ENCODE assay signal across 22 cellular contexts in the genomic region with DNA sequence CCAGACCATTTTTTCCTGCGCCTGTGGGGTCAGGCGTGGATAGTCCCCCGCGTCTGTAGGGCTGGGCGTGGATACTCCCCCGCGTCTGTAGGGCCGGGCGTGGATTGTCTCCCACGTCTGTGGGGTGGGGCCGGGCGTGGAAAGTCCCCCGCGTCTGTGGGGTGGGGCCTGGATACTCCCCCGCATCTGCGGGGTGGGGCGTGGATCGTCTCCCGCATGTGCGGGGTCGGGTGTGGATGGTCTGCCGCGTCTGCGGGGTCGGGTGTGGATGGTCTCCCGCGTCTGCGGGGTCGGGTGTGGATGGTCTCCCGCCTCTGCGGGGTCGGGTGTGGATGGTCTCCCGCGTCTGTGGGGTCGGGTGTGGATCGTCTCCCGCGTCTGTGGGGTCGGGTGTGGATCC. TPM values are rescaled to one million over a fixed set of nuclear protein-coding genes. Genes with fewer than 3 reads are reported as not detected.
DNase-seq lines count a peak whose midpoint lies in the region; ATAC-seq, FAIRE-seq and TF ChIP-seq lines count a peak whose summit lies in the region.
"Had no signal": no experiment of that assay in that cellular context is flagged by ENCODE, and none has a peak within 500 bp of the region (broad histone marks: within the 10 kb centered on the region; RNA-seq: fewer than 3 reads in every experiment).

No MANE protein-coding gene starts in this region.

- H3K4me1 Mint-ChIP-seq in CD4-positive, CD25-positive, alpha-beta regulatory T cell, result peaks cover 0 to 43% (median 19%) of the 10 kb centered on the region in 4 donors
- peaks cover 6% of the 10 kb centered on the region for H3K4me1 Mint-ChIP-seq in GM23338
- peaks cover 42% of the 10 kb centered on the region for H3K4me1 Mint-ChIP-seq in activated naive CD8-positive, alpha-beta T cell treated with anti-CD3 and anti-CD28 coated beads, Interleukin-2, amount 50 U/mL, for 24 hours
- peaks cover 25% of the 10 kb centered on the region for H3K4me1 Mint-ChIP-seq in nephron progenitor cell

- peaks cover 3% of the 10 kb centered on the region for H3K36me3 Mint-ChIP-seq in CD4-positive, CD25-positive, alpha-beta regulatory T cell
- H3K36me3 Mint-ChIP-seq in GM23338 (ENCODE audit: low read depth) (peaks cover 8% of the 10 kb centered on the region), nephron progenitor cell (ENCODE audit: low read depth) (peaks cover 4% of the 10 kb centered on the region)
- peaks cover 7% of the 10 kb centered on the region for H3K36me3 Mint-ChIP-seq in activated naive CD8-positive, alpha-beta T cell treated with anti-CD3 and anti-CD28 coated beads, Interleukin-2, amount 50 U/mL, for 24 hours (ENCODE audit: low read depth)

- H3K4me3 ChIP-seq in CD4-positive, CD25-positive, alpha-beta regulatory T cell (ENCODE audit: low read depth, low read length), result no peak overlapping the region
- H3K4me3 ChIP-seq in GM23338 (no peak overlapping the region), kidney (ENCODE audit: low read length in 2 of 2) (no peak overlapping the region), mucosa of descending colon (no peak overlapping the region)

- no peak overlapping the region for H3K9ac ChIP-seq in kidney (ENCODE audit: low read length in 2 of 2)

- no peak for TF ChIP-seq CTCF in GM23338 (conservative IDR thresholded peaks at IDR 0.05; ENCODE audit: low read depth in 2 of 2)
- TF ChIP-seq CTCF in nephron progenitor cell (IDR thresholded peaks at IDR 0.05), result no peak
- no peak for TF ChIP-seq CTCF in kidney (IDR thresholded peaks at IDR 0.05; ENCODE audit: borderline replicate concordance, extremely low read depth, insufficient read depth)
- TF ChIP-seq CTCF in mucosa of descending colon (IDR thresholded peaks at IDR 0.05), result no peak

- H3K9me3 ChIP-seq in CD4-positive, CD25-positive, alpha-beta regulatory T cell (ENCODE audit: control insufficient read depth in 2 of 2, low read length in 2 of 2), result no peaks in the 10 kb centered on the region
- H3K9me3 ChIP-seq in kidney (ENCODE audit: control insufficient read depth in 1 of 2, low read length in 2 of 2), result no peaks in the 10 kb centered on the region
- no peaks in the 10 kb centered on the region for H3K9me3 ChIP-seq in mucosa of descending colon

- no peaks in the 10 kb centered on the region for H3K9me2 ChIP-seq in GM23338 (ENCODE audit: insufficient read depth)

- H3K27me3 Mint-ChIP-seq in CD4-positive, CD25-positive, alpha-beta regulatory T cell, result peaks cover 5% of the 10 kb centered on the region
- peaks cover 27% of the 10 kb centered on the region for H3K27me3 Mint-ChIP-seq in GM23338 (ENCODE audit: insufficient read depth, low read depth, poor library complexity)
- H3K27me3 Mint-ChIP-seq in activated naive CD8-positive, alpha-beta T cell treated with anti-CD3 and anti-CD28 coated beads, Interleukin-2, amount 50 U/mL, for 24 hours, result no peaks in the 10 kb centered on the region
- H3K27me3 Mint-ChIP-seq in nephron progenitor cell (ENCODE audit: low read depth, poor library complexity), result peaks cover 8% of the 10 kb centered on the region
- H3K27me3 Mint-ChIP-seq: CD4-positive, alpha-beta memory T cell had no signal

- H3K36me3 ChIP-seq in CD4-positive, CD25-positive, alpha-beta regulatory T cell (ENCODE audit: control insufficient read depth, insufficient read depth, low read length), result peaks cover 4% of the 10 kb centered on the region
- H3K36me3 ChIP-seq in GM23338 (ENCODE audit: insufficient read depth) (no peaks in the 10 kb centered on the region), kidney (ENCODE audit: control insufficient read depth in 1 of 2, insufficient read depth in 2 of 2, low read length in 2 of 2) (peaks cover 2% of the 10 kb centered on the region in 2 donors), mucosa of descending colon (ENCODE audit: low read depth) (no peaks in the 10 kb centered on the region)

- ATAC-seq in CD4-positive, CD25-positive, alpha-beta regulatory T cell (ENCODE audit: low read depth in 2 of 2), result no peak
- no peak for ATAC-seq in GM23338
- ATAC-seq in activated naive CD8-positive, alpha-beta T cell treated with anti-CD3 and anti-CD28 coated beads, Interleukin-2, amount 50 U/mL, for 24 hours, result no peak
- ATAC-seq in mucosa of descending colon, result no peak

- peak overlapping the region in 1 of 3 donors; percentile 56 for H3K27ac Mint-ChIP-seq in CD4-positive, CD25-positive, alpha-beta regulatory T cell
- H3K27ac Mint-ChIP-seq in GM23338 (no peak overlapping the region), nephron progenitor cell (peak overlapping the region; percentile 69)
- peak overlapping the region; percentile 46 for H3K27ac Mint-ChIP-seq in activated naive CD8-positive, alpha-beta T cell treated with anti-CD3 and anti-CD28 coated beads, Interleukin-2, amount 50 U/mL, for 24 hours

- H3F3A ChIP-seq in GM23338 (replicated peaks; ENCODE audit: low read depth), result no peaks in the 10 kb centered on the region; the same call in 1 of the 2 replicates

- intact Hi-C loops in kidney (cut with DNase I) (no loop called here), mucosa of descending colon (cut with DNase I, micrococcal nuclease) (no loop called here)

- no peak overlapping the region for H3K4me2 ChIP-seq in GM23338

- H3K9me3 Mint-ChIP-seq in CD4-positive, CD25-positive, alpha-beta regulatory T cell, result peaks cover 0 to 3% (median 0%) of the 10 kb centered on the region in 7 donors
- H3K9me3 Mint-ChIP-seq in GM23338 (peaks cover 3% of the 10 kb centered on the region; the same call in 2 of the 3 replicates), nephron progenitor cell (no peaks in the 10 kb centered on the region)
- no peaks in the 10 kb centered on the region for H3K9me3 Mint-ChIP-seq in activated naive CD8-positive, alpha-beta T cell treated with anti-CD3 and anti-CD28 coated beads, Interleukin-2, amount 50 U/mL, for 24 hours

- H4K20me1 ChIP-seq in GM23338 (replicated peaks; ENCODE audit: insufficient read depth), result peaks cover 7% of the 10 kb centered on the region

- peaks cover 53% of the 10 kb centered on the region for H3K79me2 ChIP-seq in GM23338 (replicated peaks; ENCODE audit: insufficient read depth)

- H3K27ac ChIP-seq in CD4-positive, CD25-positive, alpha-beta regulatory T cell (ENCODE audit: insufficient read depth, low read length, poor library complexity, severe bottlenecking), result no peak overlapping the region
- H3K27ac ChIP-seq in GM23338 (ENCODE audit: low read depth) (no peak overlapping the region), kidney (ENCODE audit: low read depth in 2 of 2, low read length in 2 of 2) (no peak overlapping the region)
- H3K27ac ChIP-seq: HL-60 had no signal

- no peak overlapping the region for H2AFZ ChIP-seq in GM23338

- peaks cover 24% of the 10 kb centered on the region for H3K4me1 ChIP-seq in CD4-positive, CD25-positive, alpha-beta regulatory T cell (ENCODE audit: control insufficient read depth, insufficient read depth, low read length, poor library complexity, severe bottlenecking)
- peaks cover 7% of the 10 kb centered on the region; the same call in 1 of the 2 replicates for H3K4me1 ChIP-seq in GM23338 (ENCODE audit: insufficient read depth)
- peaks cover 0 to 21% of the 10 kb centered on the region in 2 donors for H3K4me1 ChIP-seq in kidney (ENCODE audit: control insufficient read depth in 1 of 2, insufficient read depth in 1 of 2, low read depth in 1 of 2, low read length in 2 of 2)
- H3K4me1 ChIP-seq in mucosa of descending colon (ENCODE audit: low read depth), result peaks cover 20% of the 10 kb centered on the region

- H3K4me3 Mint-ChIP-seq in CD4-positive, CD25-positive, alpha-beta regulatory T cell, result peak overlapping the region in 3 of 4 donors; percentile 48 to 81 (median 63)
- H3K4me3 Mint-ChIP-seq in GM23338, result peak overlapping the region; percentile 1; the same call in 1 of the 3 replicates
- no peak overlapping the region for H3K4me3 Mint-ChIP-seq in activated naive CD8-positive, alpha-beta T cell treated with anti-CD3 and anti-CD28 coated beads, Interleukin-2, amount 50 U/mL, for 24 hours
- H3K4me3 Mint-ChIP-seq in nephron progenitor cell, result peak overlapping the region; percentile 54

- no peak for DNase-seq in CD4-positive, CD25-positive, alpha-beta regulatory T cell
- DNase-seq in GM23338 (ENCODE audit: low spot score), result no peak
- DNase-seq in activated naive CD8-positive, alpha-beta T cell treated with anti-CD3 and anti-CD28 coated beads, Interleukin-2, amount 50 U/mL, for 24 hours, result no peak
- no peak for DNase-seq in nephron progenitor cell
- DNase-seq in kidney, result no peak
- no peak for DNase-seq in mucosa of descending colon
- no peak for DNase-seq in NCI-H526 treated with DMSO at 0.1 percent for 48 hours (lab: John Stamatoyannopoulos, UW)
- DNase-seq: ACHN; AML-193; CD4-positive, alpha-beta memory T cell; DMS79 treated with DMSO at 0.1 percent for 48 hours; HCEC 1CT; MV-4-11; NCI-H1417; NCI-H1930; NCI-H2171; NCI-H446 treated with DMSO at 0.1 percent for 48 hours; NCI-H748 treated with DMSO at 0.1 percent for 48 hours; SHP77 treated with DMSO at 0.1 percent for 48 hours had no signal

- FAIRE-seq in kidney (lab: Jason Lieb, UNC), result no peak
- FAIRE-seq: G401.6, HTR-8/SVneo had no signal

- no peaks in the 10 kb centered on the region for H3K27me3 ChIP-seq in CD4-positive, CD25-positive, alpha-beta regulatory T cell (ENCODE audit: control insufficient read depth, insufficient read depth, low read length)
- no peaks in the 10 kb centered on the region for H3K27me3 ChIP-seq in GM23338 (ENCODE audit: insufficient read depth)

RNA-seq across cellular contexts. Expression of a gene that starts 3.1 kb away (rescaled TPM):
- 44.1 TPM for total RNA-seq in CD4-positive, CD25-positive, alpha-beta regulatory T cell
- polyA plus RNA-seq in CD4-positive, CD25-positive, alpha-beta regulatory T cell, result 10 to 100 TPM; 43.2 to 51.3 (median 46.3) TPM
- 9.2 and 23.3 TPM in 2 replicates for total RNA-seq in GM23338 (2014; rRNA removed; shearing (Covaris generic))
- polyA plus RNA-seq in GM23338 (2016; fragmentation: Nextera tagmentation; extraction: Ambion mirVana) (39.1 and 41.0 TPM in 2 replicates), kidney (ENCODE audit: insufficient read depth, low read depth, low replicate concordance) (138 TPM)
- total RNA-seq in kidney (88.7 TPM), mucosa of descending colon (10 to 100 TPM; 50.1 to 68.9 (median 57.3) TPM)

RNA-seq across cellular contexts. Expression of a gene that starts 3.1 kb away (rescaled TPM):
- 31.5 TPM for total RNA-seq in CD4-positive, CD25-positive, alpha-beta regulatory T cell
- 100 to 1,000 TPM in 1 of 4 donors, 10 to 100 TPM in 3; 81.1 to 103 (median 94.1) TPM for polyA plus RNA-seq in CD4-positive, CD25-positive, alpha-beta regulatory T cell
- 97.3 and 98.8 TPM in 2 replicates for total RNA-seq in GM23338 (2014; rRNA removed; shearing (Covaris generic))
- polyA plus RNA-seq in GM23338 (2016; fragmentation: Nextera tagmentation; extraction: Ambion mirVana) (54.1 and 58.5 TPM in 2 replicates), kidney (ENCODE audit: insufficient read depth, low read depth, low replicate concordance) (95.4 TPM)
- total RNA-seq in kidney (44.8 TPM), mucosa of descending colon (10 to 100 TPM; 46.4 to 57.2 (median 54.1) TPM)

RNA-seq across cellular contexts. Expression of a gene that starts 21.4 kb away (rescaled TPM):
- 3.1 TPM for total RNA-seq in CD4-positive, CD25-positive, alpha-beta regulatory T cell
- polyA plus RNA-seq in CD4-positive, CD25-positive, alpha-beta regulatory T cell, result under 1 TPM; 0.11 to 0.79 (median 0.27) TPM
- total RNA-seq in GM23338 (2014; rRNA removed; shearing (Covaris generic)), result 13.0 and 23.0 TPM in 2 replicates
- polyA plus RNA-seq in GM23338 (2016; fragmentation: Nextera tagmentation; extraction: Ambion mirVana), result 4.2 and 5.2 TPM in 2 replicates
- total RNA-seq in kidney, result 8.0 TPM
- polyA plus RNA-seq in kidney (ENCODE audit: insufficient read depth, low read depth, low replicate concordance), result 8.2 TPM
- total RNA-seq in mucosa of descending colon, result 10 to 100 TPM in 1 of 3 donors, 1 to 10 TPM in 2; 5.6 to 14.6 (median 5.7) TPM

RNA-seq across cellular contexts. Expression of a gene that starts 45.4 kb away (rescaled TPM):
- 205 TPM for total RNA-seq in CD4-positive, CD25-positive, alpha-beta regulatory T cell
- polyA plus RNA-seq in CD4-positive, CD25-positive, alpha-beta regulatory T cell, result 100 to 1,000 TPM in 1 of 4 donors, 10 to 100 TPM in 3; 75.5 to 124 (median 89.6) TPM
- 116 and 117 TPM in 2 replicates for total RNA-seq in GM23338 (2014; rRNA removed; shearing (Covaris generic))
- polyA plus RNA-seq in GM23338 (2016; fragmentation: Nextera tagmentation; extraction: Ambion mirVana), result 216 and 220 TPM in 2 replicates
- total RNA-seq in kidney, result 97.1 TPM
- polyA plus RNA-seq in kidney (ENCODE audit: insufficient read depth, low read depth, low replicate concordance), result 62.2 TPM
- total RNA-seq in mucosa of descending colon, result 100 to 1,000 TPM in 1 of 3 donors, 10 to 100 TPM in 2; 79.8 to 101 (median 96.9) TPM

RNA-seq across cellular contexts. Expression of a gene that starts 59.7 kb away (rescaled TPM):
- total RNA-seq in CD4-positive, CD25-positive, alpha-beta regulatory T cell, result 94.3 TPM
- polyA plus RNA-seq in CD4-positive, CD25-positive, alpha-beta regulatory T cell, result 1 to 10 TPM; 6.3 to 9.6 (median 8.1) TPM
- 24.8 and 28.7 TPM in 2 replicates for total RNA-seq in GM23338 (2014; rRNA removed; shearing (Covaris generic))
- 10.8 and 16.7 TPM in 2 replicates for polyA plus RNA-seq in GM23338 (2016; fragmentation: Nextera tagmentation; extraction: Ambion mirVana)
- total RNA-seq in kidney, result 26.0 TPM
- 5.5 TPM for polyA plus RNA-seq in kidney (ENCODE audit: insufficient read depth, low read depth, low replicate concordance)
- total RNA-seq in mucosa of descending colon, result 10 to 100 TPM; 16.2 to 36.5 (median 28.2) TPM
